In the genomic region with DNA sequence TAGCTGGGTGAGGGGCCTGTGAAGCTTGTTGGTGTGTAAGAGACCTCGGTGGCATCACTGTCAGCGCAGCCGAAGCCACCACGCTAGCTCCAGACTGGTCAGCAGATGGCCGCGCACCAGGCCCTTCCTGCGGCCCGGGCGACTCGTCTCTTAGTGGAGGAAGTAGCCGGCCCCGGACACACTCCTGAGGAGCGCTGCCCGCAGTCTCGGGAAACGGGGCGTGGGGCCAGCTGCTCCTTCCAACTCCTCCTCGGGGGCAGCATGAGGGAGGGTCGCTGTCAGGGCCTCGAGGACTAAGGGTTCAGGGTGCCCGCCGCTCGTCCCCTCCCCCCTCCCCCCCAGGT, we compare ENCODE assay signal across 1 cellular context.
TF ChIP-seq lines count a peak whose summit lies in the region.

No MANE protein-coding gene starts in this region.

TF ChIP-seq in HepG2, 621 proteins besides CTCF, POLR2A, EP300 and RAD21 (continued from another document and continues in another):
- TF ChIP-seq, protein P1, sequence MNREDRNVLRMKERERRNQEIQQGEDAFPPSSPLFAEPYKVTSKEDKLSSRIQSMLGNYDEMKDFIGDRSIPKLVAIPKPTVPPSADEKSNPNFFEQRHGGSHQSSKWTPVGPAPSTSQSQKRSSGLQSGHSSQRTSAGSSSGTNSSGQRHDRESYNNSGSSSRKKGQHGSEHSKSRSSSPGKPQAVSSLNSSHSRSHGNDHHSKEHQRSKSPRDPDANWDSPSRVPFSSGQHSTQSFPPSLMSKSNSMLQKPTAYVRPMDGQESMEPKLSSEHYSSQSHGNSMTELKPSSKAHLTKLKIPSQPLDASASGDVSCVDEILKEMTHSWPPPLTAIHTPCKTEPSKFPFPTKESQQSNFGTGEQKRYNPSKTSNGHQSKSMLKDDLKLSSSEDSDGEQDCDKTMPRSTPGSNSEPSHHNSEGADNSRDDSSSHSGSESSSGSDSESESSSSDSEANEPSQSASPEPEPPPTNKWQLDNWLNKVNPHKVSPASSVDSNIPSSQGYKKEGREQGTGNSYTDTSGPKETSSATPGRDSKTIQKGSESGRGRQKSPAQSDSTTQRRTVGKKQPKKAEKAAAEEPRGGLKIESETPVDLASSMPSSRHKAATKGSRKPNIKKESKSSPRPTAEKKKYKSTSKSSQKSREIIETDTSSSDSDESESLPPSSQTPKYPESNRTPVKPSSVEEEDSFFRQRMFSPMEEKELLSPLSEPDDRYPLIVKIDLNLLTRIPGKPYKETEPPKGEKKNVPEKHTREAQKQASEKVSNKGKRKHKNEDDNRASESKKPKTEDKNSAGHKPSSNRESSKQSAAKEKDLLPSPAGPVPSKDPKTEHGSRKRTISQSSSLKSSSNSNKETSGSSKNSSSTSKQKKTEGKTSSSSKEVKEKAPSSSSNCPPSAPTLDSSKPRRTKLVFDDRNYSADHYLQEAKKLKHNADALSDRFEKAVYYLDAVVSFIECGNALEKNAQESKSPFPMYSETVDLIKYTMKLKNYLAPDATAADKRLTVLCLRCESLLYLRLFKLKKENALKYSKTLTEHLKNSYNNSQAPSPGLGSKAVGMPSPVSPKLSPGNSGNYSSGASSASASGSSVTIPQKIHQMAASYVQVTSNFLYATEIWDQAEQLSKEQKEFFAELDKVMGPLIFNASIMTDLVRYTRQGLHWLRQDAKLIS (CRISPR knock-in tag; IDR thresholded peaks at IDR 0.05) = no peak
- TF ChIP-seq ZNF562 (CRISPR knock-in tag; IDR thresholded peaks at IDR 0.05; ENCODE audit: borderline replicate concordance) (no peak), ZNF839 (CRISPR knock-in tag; IDR thresholded peaks at IDR 0.05; ENCODE audit: borderline replicate concordance) (0 out of 2 replicates have a peak, but pooled peaks have one; percentile 43), BRCA1 (CRISPR knock-in tag; IDR thresholded peaks at IDR 0.05) (peak; percentile 11; the same call in 1 of the 2 replicates), GATAD1 (CRISPR knock-in tag; IDR thresholded peaks at IDR 0.05) (peak; percentile 3; the same call in 1 of the 2 replicates), ZNF772 (CRISPR knock-in tag; IDR thresholded peaks at IDR 0.05) (no peak), ZNF354B (CRISPR knock-in tag; IDR thresholded peaks at IDR 0.05) (no peak), ELF4 (CRISPR knock-in tag; IDR thresholded peaks at IDR 0.05; ENCODE audit: borderline replicate concordance) (no peak), ZNF446 (CRISPR knock-in tag; IDR thresholded peaks at IDR 0.05) (no peak), MXD4 (CRISPR knock-in tag; IDR thresholded peaks at IDR 0.05) (no peak), ZNF232 (CRISPR knock-in tag; IDR thresholded peaks at IDR 0.05; ENCODE audit: borderline replicate concordance) (no peak), ZNF883 (CRISPR knock-in tag; IDR thresholded peaks at IDR 0.05; ENCODE audit: not compliant biosample characterization) (peak; percentile 50), ZBTB21 (CRISPR knock-in tag; IDR thresholded peaks at IDR 0.05) (no peak), GABPB1 (CRISPR knock-in tag; IDR thresholded peaks at IDR 0.05) (peak; percentile 39; the same call in 1 of the 2 replicates), TP53 (CRISPR knock-in tag; conservative IDR thresholded peaks at IDR 0.05) (no peak), EEA1 (CRISPR knock-in tag; IDR thresholded peaks at IDR 0.05; ENCODE audit: borderline replicate concordance) (no peak), ISX (CRISPR knock-in tag; conservative IDR thresholded peaks at IDR 0.05) (no peak; the same call in 1 of the 2 replicates), ZSCAN12 (CRISPR knock-in tag; IDR thresholded peaks at IDR 0.05) (no peak), SAP130 (CRISPR knock-in tag; IDR thresholded peaks at IDR 0.05; ENCODE audit: low read depth) (no peak), SAFB2 (CRISPR knock-in tag; IDR thresholded peaks at IDR 0.05; ENCODE audit: borderline replicate concordance, low read depth) (no peak), ZEB1 (IDR thresholded peaks at IDR 0.05; ENCODE audit: insufficient replicate concordance, low read depth) (no peak), TAF15 (IDR thresholded peaks at IDR 0.05; ENCODE audit: low read depth, low read length, poor library complexity, severe bottlenecking) (no peak), CHD4 (IDR thresholded peaks at IDR 0.05; ENCODE audit: borderline replicate concordance, low read length) (no peak), KDM5B (CRISPR knock-in tag; IDR thresholded peaks at IDR 0.05; ENCODE audit: borderline replicate concordance) (no peak), TCF12 (IDR thresholded peaks at IDR 0.05) (no peak), TCF12 (CRISPR knock-in tag; IDR thresholded peaks at IDR 0.05) (no peak), ZNF496 (CRISPR knock-in tag; IDR thresholded peaks at IDR 0.05; ENCODE audit: insufficient replicate concordance) (no peak), FOXK2 (IDR thresholded peaks at IDR 0.05) (no peak), NR1H2 (CRISPR knock-in tag; IDR thresholded peaks at IDR 0.05; ENCODE audit: borderline replicate concordance, low read depth) (no peak), FOSL1 (CRISPR knock-in tag; IDR thresholded peaks at IDR 0.05; ENCODE audit: borderline replicate concordance) (no peak), PITX1 (CRISPR knock-in tag; IDR thresholded peaks at IDR 0.05) (no peak; the same call in 1 of the 2 replicates), ZZZ3 (CRISPR knock-in tag; IDR thresholded peaks at IDR 0.05; ENCODE audit: borderline replicate concordance) (no peak), TGIF2 (CRISPR knock-in tag; IDR thresholded peaks at IDR 0.05) (no peak), PCBP1 (IDR thresholded peaks at IDR 0.05; ENCODE audit: borderline replicate concordance, low read depth, low read length) (no peak), GABPA (IDR thresholded peaks at IDR 0.05; ENCODE audit: low read depth, low read length) (peak; percentile 42), GABPA (CRISPR knock-in tag; IDR thresholded peaks at IDR 0.05; ENCODE audit: low read depth) (no peak), PLRG1 (conservative IDR thresholded peaks at IDR 0.05) (no peak), GFI1 (CRISPR knock-in tag; IDR thresholded peaks at IDR 0.05; ENCODE audit: borderline replicate concordance) (no peak), NFE2 (CRISPR knock-in tag; IDR thresholded peaks at IDR 0.05) (no peak)
- TF ChIP-seq, protein P2, sequence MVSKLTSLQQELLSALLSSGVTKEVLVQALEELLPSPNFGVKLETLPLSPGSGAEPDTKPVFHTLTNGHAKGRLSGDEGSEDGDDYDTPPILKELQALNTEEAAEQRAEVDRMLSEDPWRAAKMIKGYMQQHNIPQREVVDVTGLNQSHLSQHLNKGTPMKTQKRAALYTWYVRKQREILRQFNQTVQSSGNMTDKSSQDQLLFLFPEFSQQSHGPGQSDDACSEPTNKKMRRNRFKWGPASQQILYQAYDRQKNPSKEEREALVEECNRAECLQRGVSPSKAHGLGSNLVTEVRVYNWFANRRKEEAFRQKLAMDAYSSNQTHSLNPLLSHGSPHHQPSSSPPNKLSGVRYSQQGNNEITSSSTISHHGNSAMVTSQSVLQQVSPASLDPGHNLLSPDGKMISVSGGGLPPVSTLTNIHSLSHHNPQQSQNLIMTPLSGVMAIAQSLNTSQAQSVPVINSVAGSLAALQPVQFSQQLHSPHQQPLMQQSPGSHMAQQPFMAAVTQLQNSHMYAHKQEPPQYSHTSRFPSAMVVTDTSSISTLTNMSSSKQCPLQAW (CRISPR knock-in tag; IDR thresholded peaks at IDR 0.05) = no peak
- TF ChIP-seq, protein P3, sequence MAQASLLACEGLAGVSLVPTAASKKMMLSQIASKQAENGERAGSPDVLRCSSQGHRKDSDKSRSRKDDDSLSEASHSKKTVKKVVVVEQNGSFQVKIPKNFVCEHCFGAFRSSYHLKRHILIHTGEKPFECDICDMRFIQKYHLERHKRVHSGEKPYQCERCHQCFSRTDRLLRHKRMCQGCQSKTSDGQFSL (CRISPR knock-in tag; IDR thresholded peaks at IDR 0.05) = no peak
- TF ChIP-seq, protein P4, sequence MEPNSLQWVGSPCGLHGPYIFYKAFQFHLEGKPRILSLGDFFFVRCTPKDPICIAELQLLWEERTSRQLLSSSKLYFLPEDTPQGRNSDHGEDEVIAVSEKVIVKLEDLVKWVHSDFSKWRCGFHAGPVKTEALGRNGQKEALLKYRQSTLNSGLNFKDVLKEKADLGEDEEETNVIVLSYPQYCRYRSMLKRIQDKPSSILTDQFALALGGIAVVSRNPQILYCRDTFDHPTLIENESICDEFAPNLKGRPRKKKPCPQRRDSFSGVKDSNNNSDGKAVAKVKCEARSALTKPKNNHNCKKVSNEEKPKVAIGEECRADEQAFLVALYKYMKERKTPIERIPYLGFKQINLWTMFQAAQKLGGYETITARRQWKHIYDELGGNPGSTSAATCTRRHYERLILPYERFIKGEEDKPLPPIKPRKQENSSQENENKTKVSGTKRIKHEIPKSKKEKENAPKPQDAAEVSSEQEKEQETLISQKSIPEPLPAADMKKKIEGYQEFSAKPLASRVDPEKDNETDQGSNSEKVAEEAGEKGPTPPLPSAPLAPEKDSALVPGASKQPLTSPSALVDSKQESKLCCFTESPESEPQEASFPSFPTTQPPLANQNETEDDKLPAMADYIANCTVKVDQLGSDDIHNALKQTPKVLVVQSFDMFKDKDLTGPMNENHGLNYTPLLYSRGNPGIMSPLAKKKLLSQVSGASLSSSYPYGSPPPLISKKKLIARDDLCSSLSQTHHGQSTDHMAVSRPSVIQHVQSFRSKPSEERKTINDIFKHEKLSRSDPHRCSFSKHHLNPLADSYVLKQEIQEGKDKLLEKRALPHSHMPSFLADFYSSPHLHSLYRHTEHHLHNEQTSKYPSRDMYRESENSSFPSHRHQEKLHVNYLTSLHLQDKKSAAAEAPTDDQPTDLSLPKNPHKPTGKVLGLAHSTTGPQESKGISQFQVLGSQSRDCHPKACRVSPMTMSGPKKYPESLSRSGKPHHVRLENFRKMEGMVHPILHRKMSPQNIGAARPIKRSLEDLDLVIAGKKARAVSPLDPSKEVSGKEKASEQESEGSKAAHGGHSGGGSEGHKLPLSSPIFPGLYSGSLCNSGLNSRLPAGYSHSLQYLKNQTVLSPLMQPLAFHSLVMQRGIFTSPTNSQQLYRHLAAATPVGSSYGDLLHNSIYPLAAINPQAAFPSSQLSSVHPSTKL (CRISPR knock-in tag; IDR thresholded peaks at IDR 0.05) = no peak
- TF ChIP-seq, protein P5, sequence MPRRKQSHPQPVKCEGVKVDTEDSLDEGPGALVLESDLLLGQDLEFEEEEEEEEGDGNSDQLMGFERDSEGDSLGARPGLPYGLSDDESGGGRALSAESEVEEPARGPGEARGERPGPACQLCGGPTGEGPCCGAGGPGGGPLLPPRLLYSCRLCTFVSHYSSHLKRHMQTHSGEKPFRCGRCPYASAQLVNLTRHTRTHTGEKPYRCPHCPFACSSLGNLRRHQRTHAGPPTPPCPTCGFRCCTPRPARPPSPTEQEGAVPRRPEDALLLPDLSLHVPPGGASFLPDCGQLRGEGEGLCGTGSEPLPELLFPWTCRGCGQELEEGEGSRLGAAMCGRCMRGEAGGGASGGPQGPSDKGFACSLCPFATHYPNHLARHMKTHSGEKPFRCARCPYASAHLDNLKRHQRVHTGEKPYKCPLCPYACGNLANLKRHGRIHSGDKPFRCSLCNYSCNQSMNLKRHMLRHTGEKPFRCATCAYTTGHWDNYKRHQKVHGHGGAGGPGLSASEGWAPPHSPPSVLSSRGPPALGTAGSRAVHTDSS (CRISPR knock-in tag; conservative IDR thresholded peaks at IDR 0.05) = no peak
- TF ChIP-seq, protein P6, sequence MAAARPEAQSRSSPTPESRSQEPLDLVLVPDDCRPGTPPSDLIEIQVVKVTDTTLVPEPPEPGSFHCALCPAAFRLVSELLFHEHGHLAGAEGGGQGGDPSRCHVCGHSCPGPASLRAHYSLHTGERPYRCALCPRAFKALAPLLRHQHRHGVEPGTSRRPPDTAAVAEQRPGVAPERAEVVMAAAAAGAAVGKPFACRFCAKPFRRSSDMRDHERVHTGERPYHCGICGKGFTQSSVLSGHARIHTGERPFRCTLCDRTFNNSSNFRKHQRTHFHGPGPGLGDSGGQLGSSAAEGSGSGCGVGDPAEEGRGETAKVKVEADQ (CRISPR knock-in tag; IDR thresholded peaks at IDR 0.05; ENCODE audit: borderline replicate concordance) = no peak
- TF ChIP-seq, protein P7, sequence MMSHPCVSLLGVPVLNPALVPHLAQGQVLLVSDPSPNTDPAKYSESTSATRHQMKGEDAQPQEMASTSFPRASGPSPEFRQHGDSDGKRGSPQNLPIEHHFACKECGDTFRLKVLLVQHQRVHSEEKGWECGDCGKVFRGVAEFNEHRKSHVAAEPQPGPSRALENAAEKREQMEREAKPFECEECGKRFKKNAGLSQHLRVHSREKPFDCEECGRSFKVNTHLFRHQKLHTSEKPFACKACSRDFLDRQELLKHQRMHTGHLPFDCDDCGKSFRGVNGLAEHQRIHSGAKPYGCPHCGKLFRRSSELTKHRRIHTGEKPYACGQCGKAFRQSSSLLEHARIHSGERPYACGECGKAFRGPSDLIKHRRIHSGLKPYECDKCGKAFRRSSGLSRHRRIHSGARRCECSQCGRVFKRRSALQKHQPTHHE (CRISPR knock-in tag; IDR thresholded peaks at IDR 0.05; ENCODE audit: borderline replicate concordance) = 0 out of 2 replicates have a peak, but pooled peaks have one; percentile 10
- TF ChIP-seq, protein P8, sequence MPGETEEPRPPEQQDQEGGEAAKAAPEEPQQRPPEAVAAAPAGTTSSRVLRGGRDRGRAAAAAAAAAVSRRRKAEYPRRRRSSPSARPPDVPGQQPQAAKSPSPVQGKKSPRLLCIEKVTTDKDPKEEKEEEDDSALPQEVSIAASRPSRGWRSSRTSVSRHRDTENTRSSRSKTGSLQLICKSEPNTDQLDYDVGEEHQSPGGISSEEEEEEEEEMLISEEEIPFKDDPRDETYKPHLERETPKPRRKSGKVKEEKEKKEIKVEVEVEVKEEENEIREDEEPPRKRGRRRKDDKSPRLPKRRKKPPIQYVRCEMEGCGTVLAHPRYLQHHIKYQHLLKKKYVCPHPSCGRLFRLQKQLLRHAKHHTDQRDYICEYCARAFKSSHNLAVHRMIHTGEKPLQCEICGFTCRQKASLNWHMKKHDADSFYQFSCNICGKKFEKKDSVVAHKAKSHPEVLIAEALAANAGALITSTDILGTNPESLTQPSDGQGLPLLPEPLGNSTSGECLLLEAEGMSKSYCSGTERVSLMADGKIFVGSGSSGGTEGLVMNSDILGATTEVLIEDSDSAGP (CRISPR knock-in tag; IDR thresholded peaks at IDR 0.05; ENCODE audit: borderline replicate concordance) = 0 out of 2 replicates have a peak, but pooled peaks have one; percentile 24
- TF ChIP-seq, protein P9, sequence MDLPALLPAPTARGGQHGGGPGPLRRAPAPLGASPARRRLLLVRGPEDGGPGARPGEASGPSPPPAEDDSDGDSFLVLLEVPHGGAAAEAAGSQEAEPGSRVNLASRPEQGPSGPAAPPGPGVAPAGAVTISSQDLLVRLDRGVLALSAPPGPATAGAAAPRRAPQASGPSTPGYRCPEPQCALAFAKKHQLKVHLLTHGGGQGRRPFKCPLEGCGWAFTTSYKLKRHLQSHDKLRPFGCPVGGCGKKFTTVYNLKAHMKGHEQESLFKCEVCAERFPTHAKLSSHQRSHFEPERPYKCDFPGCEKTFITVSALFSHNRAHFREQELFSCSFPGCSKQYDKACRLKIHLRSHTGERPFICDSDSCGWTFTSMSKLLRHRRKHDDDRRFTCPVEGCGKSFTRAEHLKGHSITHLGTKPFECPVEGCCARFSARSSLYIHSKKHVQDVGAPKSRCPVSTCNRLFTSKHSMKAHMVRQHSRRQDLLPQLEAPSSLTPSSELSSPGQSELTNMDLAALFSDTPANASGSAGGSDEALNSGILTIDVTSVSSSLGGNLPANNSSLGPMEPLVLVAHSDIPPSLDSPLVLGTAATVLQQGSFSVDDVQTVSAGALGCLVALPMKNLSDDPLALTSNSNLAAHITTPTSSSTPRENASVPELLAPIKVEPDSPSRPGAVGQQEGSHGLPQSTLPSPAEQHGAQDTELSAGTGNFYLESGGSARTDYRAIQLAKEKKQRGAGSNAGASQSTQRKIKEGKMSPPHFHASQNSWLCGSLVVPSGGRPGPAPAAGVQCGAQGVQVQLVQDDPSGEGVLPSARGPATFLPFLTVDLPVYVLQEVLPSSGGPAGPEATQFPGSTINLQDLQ (CRISPR knock-in tag; IDR thresholded peaks at IDR 0.05) = no peak
